In the genomic region with DNA sequence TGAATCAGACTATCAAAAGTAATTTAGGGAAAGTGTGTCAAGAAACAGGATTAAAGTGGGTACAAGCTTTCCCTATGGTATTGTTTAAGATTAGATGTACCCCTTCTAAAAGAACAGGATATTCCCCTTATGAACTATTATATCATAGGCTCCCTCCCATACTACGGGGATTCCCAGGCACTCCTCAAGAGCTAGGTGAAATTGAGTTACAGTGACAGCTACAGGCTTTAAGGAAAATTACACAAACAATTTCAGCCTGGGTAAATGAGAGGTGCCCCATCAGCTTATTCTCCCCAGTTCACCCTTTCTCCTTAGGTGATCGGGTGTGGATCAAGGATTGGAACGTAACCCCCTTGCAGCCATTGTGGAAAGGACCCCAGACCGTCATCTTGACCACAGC, we compare ENCODE assay signal across 20 cellular contexts.
DNase-seq lines count a peak whose midpoint lies in the region; ATAC-seq and TF ChIP-seq lines count a peak whose summit lies in the region.
"Had no signal": no experiment of that assay in that cellular context is flagged by ENCODE, and none has a peak within 500 bp of the region (broad histone marks: within the 10 kb centered on the region; RNA-seq: fewer than 3 reads in every experiment).

No MANE protein-coding gene starts in this region.

- no TSS peak for BruUV-seq in Calu3 (replicated peaks; lab: Mats Ljungman, UMichigan)

- H3K27me3 Mint-ChIP-seq in Calu3 (ENCODE audit: unreplicated experiment) (no peaks in the 10 kb centered on the region), HFFc6 (ENCODE audit: insufficient read depth) (no peaks in the 10 kb centered on the region; the same call in 1 of the 2 replicates)

- H3K27ac ChIP-seq in thyroid gland: no peak overlapping the region
- H3K27ac ChIP-seq: right lobe of liver, transverse colon had no signal

- H3K4me1 Mint-ChIP-seq in Calu3 (ENCODE audit: low read depth, unreplicated experiment): peaks cover 5% of the 10 kb centered on the region
- H3K4me1 Mint-ChIP-seq in HFFc6 (ENCODE audit: low read depth): no peaks in the 10 kb centered on the region

- no peak for TF ChIP-seq CTCF in Calu3 (IDR thresholded peaks at IDR 0.05; ENCODE audit: unreplicated experiment)
- no peak for TF ChIP-seq CTCF in thyroid gland (IDR thresholded peaks at IDR 0.05)
- no peak for TF ChIP-seq CTCF in HFFc6 (IDR thresholded peaks at IDR 0.05)

- no peaks in the 10 kb centered on the region for H3K9me3 ChIP-seq in thyroid gland
- H3K9me3 ChIP-seq: right lobe of liver, transverse colon had no signal

- no peak for TF ChIP-seq POLR2A in thyroid gland (IDR thresholded peaks at IDR 0.05)

- 76 to 85% methylated on average over 3 to 4 of the region's 4 CpGs for WGBS in thyroid gland, 2 donors

- H3K36me3 ChIP-seq in thyroid gland: no peaks in the 10 kb centered on the region
- H3K36me3 ChIP-seq: right lobe of liver, transverse colon had no signal

- H3K4me3 ChIP-seq in thyroid gland (replicated peaks in 1 of 3): no peak overlapping the region
- H3K4me3 ChIP-seq: right lobe of liver, transverse colon had no signal

- no peaks in the 10 kb centered on the region for H3K36me3 Mint-ChIP-seq in Calu3 (ENCODE audit: insufficient read depth, unreplicated experiment)
- H3K36me3 Mint-ChIP-seq in HFFc6 (ENCODE audit: low read depth): no peaks in the 10 kb centered on the region; the same call in 1 of the 2 replicates

- H3K27ac Mint-ChIP-seq in Calu3 (ENCODE audit: unreplicated experiment): no peak overlapping the region
- H3K27ac Mint-ChIP-seq in HFFc6: no peak overlapping the region

- H3K4me3 Mint-ChIP-seq in Calu3 (ENCODE audit: low read depth, unreplicated experiment): no peak overlapping the region
- no peak overlapping the region for H3K4me3 Mint-ChIP-seq in HFFc6

- ATAC-seq in GM18502 (IDR thresholded peaks at IDR 0.05; ENCODE audit: poor library complexity, unreplicated experiment): peak; percentile 39
- ATAC-seq: left colon, right lobe of liver had no signal

- intact Hi-C loops in Calu3 (cut with micrococcal nuclease; ENCODE audit: unreplicated experiment) (no loop called here), thyroid gland (cut with DNase I) (no loop called here)

- no peaks in the 10 kb centered on the region for H3K4me1 ChIP-seq in thyroid gland
- H3K4me1 ChIP-seq: right lobe of liver, transverse colon had no signal

- DNase-seq in DMS 273 (lab: John Stamatoyannopoulos, UW; ENCODE audit: unreplicated experiment) (peak; percentile 19), DMS 273 treated with DMSO at 0.1 percent for 48 hours (lab: John Stamatoyannopoulos, UW) (no peak), RKO (ENCODE audit: low spot score) (peak; percentile 19), kidney tubule cell (ENCODE audit: low spot score) (peak; percentile 32), Calu3 (no peak), thyroid gland (no peak), HFFc6 (no peak)
- DNase-seq: 8988T; activated CD4-positive, alpha-beta T cell treated with anti-CD3 and anti-CD28 coated beads for 1 hour; anterior cingulate cortex; C1 segment of cervical spinal cord; foreskin melanocyte; IMR-90; left colon; NCI-H2107; right lobe of liver; Right ventricle myocardium superior; stimulated activated naive CD4-positive, alpha-beta T cell treated with Interleukin-2 at 50 U/mL for 16 hours; transverse colon had no signal

- H3K9me3 Mint-ChIP-seq in Calu3 (ENCODE audit: low read depth, unreplicated experiment) (peaks cover 2% of the 10 kb centered on the region), HFFc6 (peaks cover 53% of the 10 kb centered on the region)

- CTCF ChIA-PET in Calu3 (lab: Charles Lee): no interaction called here

- no peaks in the 10 kb centered on the region for H3K27me3 ChIP-seq in thyroid gland
- H3K27me3 ChIP-seq: right lobe of liver, transverse colon had no signal

Comparison
In these comparisons a context has a peak if more than half of its experiments do, and no peak if none do; other contexts are left out.
1. DNase-seq: peak in DMS 273 (single experiment), RKO (single experiment) and kidney tubule cell (single experiment); none in DMS 273 treated with DMSO at 0.1 percent for 48 hours (single experiment), Calu3 (single experiment), thyroid gland (0 of 2) and HFFc6 (single experiment).